25 cellular contexts compared by ENCODE assay signal in the genomic region with DNA sequence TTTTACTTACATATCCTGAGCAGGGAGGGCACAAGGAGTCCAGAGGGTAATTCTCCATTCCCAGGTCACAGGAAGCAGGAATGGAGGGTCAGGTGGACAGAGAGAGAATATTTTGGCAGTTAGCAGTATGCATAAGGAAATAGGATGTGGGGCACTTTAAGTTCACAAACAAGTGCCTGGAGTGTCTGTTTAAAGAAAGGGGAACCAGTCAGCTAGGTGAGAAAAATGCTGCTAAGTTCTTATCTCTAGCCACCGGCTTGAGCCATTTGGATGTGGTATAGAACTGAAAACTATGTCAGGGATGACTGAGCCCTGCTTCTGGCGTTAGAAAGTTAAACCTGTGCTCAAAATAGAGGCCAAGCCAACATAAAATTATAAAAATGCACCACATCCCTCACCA.
A peak's percentile ranks its signal among the peaks of the same experiment; 100 is the strongest.
DNase-seq lines count a peak whose midpoint lies in the region; ATAC-seq, FAIRE-seq and TF ChIP-seq lines count a peak whose summit lies in the region.
"Had no signal": no experiment of that assay in that cellular context is flagged by ENCODE, and none has a peak within 500 bp of the region (broad histone marks: within the 10 kb centered on the region; RNA-seq: fewer than 3 reads in every experiment).

No MANE protein-coding gene starts in this region.

- 3% methylated on average over 2 of the region's 2 CpGs for WGBS in GM12878 (ENCODE audit: insufficient coverage, insufficient replicate concordance, low lambda C conversion rate, missing lambda C conversion rate)

- no peaks in the 10 kb centered on the region for H3K27me3 Mint-ChIP-seq in naive thymus-derived CD4-positive, alpha-beta T cell
- H3K27me3 Mint-ChIP-seq: activated CD4-positive, alpha-beta memory T cell treated with anti-CD3 and anti-CD28 coated beads, Interleukin-2, amount 10 ng/mL, durations not matched to agents 7 days and 5 days; IgD-negative memory B cell had no signal

- H3K4me3 Mint-ChIP-seq in naive thymus-derived CD4-positive, alpha-beta T cell, result no peak overlapping the region
- H3K4me3 Mint-ChIP-seq: activated CD4-positive, alpha-beta memory T cell treated with anti-CD3 and anti-CD28 coated beads, Interleukin-2, amount 10 ng/mL, durations not matched to agents 7 days and 5 days; CD14-positive monocyte; IgD-negative memory B cell had no signal

- H3K4me1 ChIP-seq in GM12878 (ENCODE audit: control insufficient read depth, insufficient read depth, low read length), result no peaks in the 10 kb centered on the region
- no peaks in the 10 kb centered on the region for H3K4me1 ChIP-seq in naive thymus-derived CD4-positive, alpha-beta T cell (ENCODE audit: control insufficient read depth in 2 of 2, insufficient read depth in 2 of 2, low read length in 2 of 2)
- H3K4me1 ChIP-seq: prostate gland, vagina had no signal

- no peak for FAIRE-seq in GM12878 (lab: Jason Lieb, UNC)
- FAIRE-seq: RCC 7860 had no signal

- H3K79me2 ChIP-seq in GM12878 (ENCODE audit: control insufficient read depth, insufficient read depth, low read length), result no peaks in the 10 kb centered on the region
- H3K79me2 ChIP-seq: hepatocyte had no signal

- in situ Hi-C loops in KBM-7 (cut with MboI; ENCODE audit: low pct_unique_long_range_greater_than_20kb, low sequenced_read_pairs) (no loop called here), GM12878 (cut with MboI) (no loop called here)

- TF ChIP-seq POLR2A in GM12878 (IDR thresholded peaks at IDR 0.05; ENCODE audit: low read depth, low read length), result no peak

- DNase-seq in KBM-7 (peak; percentile 96), NOMO-1 (lab: John Stamatoyannopoulos, UW; ENCODE audit: unreplicated experiment in 2 of 2) (peak; percentile 47 to 71), GM12878 (ENCODE audit: low read depth, low spot score) (no peak), NCI-H1092 treated with DMSO at 0.1 percent for 48 hours (lab: John Stamatoyannopoulos, UW) (no peak), mucosa of gallbladder (ENCODE audit: low spot score) (no peak)
- no peak for DNase-seq in naive thymus-derived CD4-positive, alpha-beta T cell
- no peak for DNase-seq in activated naive CD4-positive, alpha-beta T cell treated with Interleukin-2 at 50 U/mL for 16 hours
- DNase-seq: activated CD4-positive, alpha-beta memory T cell treated with anti-CD3 and anti-CD28 coated beads, Interleukin-2, amount 10 ng/mL, durations not matched to agents 7 days and 5 days; activated effector memory CD4-positive, alpha-beta T cell treated with anti-CD3 and anti-CD28 coated beads, Interleukin-2, amount 50 U/mL, for 16 hours; DMS 273 treated with DMSO at 0.1 percent for 48 hours; HCEC 1CT; NCI-H1930; NCI-H446; stimulated activated CD4-positive, alpha-beta T cell treated with anti-CD3 and anti-CD28 coated beads, Interleukin-1b, Interleukin-23, amount 100 ng/mL, for 48 hours; T-helper 9 cell had no signal

- SMC1A ChIA-PET in GM12878 (lab: Charles Lee; ENCODE audit: uncharacterized antibody, unreplicated experiment), result interaction anchor here (1.1 kb wide), 1 partner anchor 119 kb away, joined by 3 read pairs; no protein-coding TSS in a partner anchor

- intact Hi-C loops in GM12878 (cut with micrococcal nuclease; ENCODE audit: unreplicated experiment), result no loop called here
- intact Hi-C loops in naive thymus-derived CD4-positive, alpha-beta T cell (cut with micrococcal nuclease), result no loop called here

- no peak overlapping the region for H3K9ac ChIP-seq in GM12878 (ENCODE audit: control insufficient read depth, insufficient read depth, low read length)

- H3K36me3 Mint-ChIP-seq in naive thymus-derived CD4-positive, alpha-beta T cell, result peaks cover 0 to 3% (median 0%) of the 10 kb centered on the region in 5 donors
- H3K36me3 Mint-ChIP-seq: CD14-positive monocyte, IgD-negative memory B cell, immature natural killer cell had no signal

- BruUV-seq in GM12878 (replicated peaks; lab: Mats Ljungman, UMichigan), result no TSS peak

- CTCF ChIA-PET in GM12878 (lab: Yijun Ruan, JAX), result no interaction called here
- CTCF ChIA-PET in naive thymus-derived CD4-positive, alpha-beta T cell (lab: Charles Lee), result no interaction called here

- no peaks in the 10 kb centered on the region for H3K9me3 ChIP-seq in GM12878 (replicated peaks; ENCODE audit: control insufficient read depth, insufficient read depth, low read length)
- H3K9me3 ChIP-seq in naive thymus-derived CD4-positive, alpha-beta T cell (ENCODE audit: control insufficient read depth in 2 of 3, low read length in 3 of 3), result no peaks in the 10 kb centered on the region
- H3K9me3 ChIP-seq: prostate gland, vagina had no signal

- POLR2A ChIA-PET in GM12878 (lab: Charles Lee), result no interaction called here
- POLR2A ChIA-PET in naive thymus-derived CD4-positive, alpha-beta T cell (lab: Charles Lee), result no interaction called here

- H3K27me3 ChIP-seq in GM12878 (replicated peaks in 1 of 2; ENCODE audit: control insufficient read depth in 2 of 2, insufficient read depth in 2 of 2, low read length in 1 of 2), result no peaks in the 10 kb centered on the region
- no peaks in the 10 kb centered on the region for H3K27me3 ChIP-seq in naive thymus-derived CD4-positive, alpha-beta T cell (ENCODE audit: control insufficient read depth in 2 of 2, insufficient read depth in 2 of 2, low read length in 2 of 2)
- H3K27me3 ChIP-seq: hepatocyte, vagina had no signal

- RAD21 ChIA-PET in GM12878 (lab: Charles Lee; ENCODE audit: unreplicated experiment), result interaction anchor here (1.6 kb wide), 1 partner anchor 10 kb away, joined by 4 read pairs; no protein-coding TSS in a partner anchor

- no peaks in the 10 kb centered on the region for H3K36me3 ChIP-seq in GM12878 (ENCODE audit: control insufficient read depth in 2 of 2, insufficient read depth in 2 of 2, low read length in 1 of 2)
- H3K36me3 ChIP-seq in naive thymus-derived CD4-positive, alpha-beta T cell (ENCODE audit: control insufficient read depth in 2 of 3, insufficient read depth in 3 of 3, low read length in 3 of 3), result no peaks in the 10 kb centered on the region
- H3K36me3 ChIP-seq: prostate gland, vagina had no signal

- no peak overlapping the region for H2AFZ ChIP-seq in GM12878 (ENCODE audit: control insufficient read depth, low read depth, low read length)
- H2AFZ ChIP-seq: hepatocyte had no signal

- H3K27ac Mint-ChIP-seq in naive thymus-derived CD4-positive, alpha-beta T cell, result no peak overlapping the region
- H3K27ac Mint-ChIP-seq: activated CD4-positive, alpha-beta memory T cell treated with anti-CD3 and anti-CD28 coated beads, Interleukin-2, amount 10 ng/mL, durations not matched to agents 7 days and 5 days; CD14-positive monocyte; IgD-negative memory B cell had no signal

- H3K9me3 Mint-ChIP-seq in naive thymus-derived CD4-positive, alpha-beta T cell, result peaks cover 0 to 10% (median 2%) of the 10 kb centered on the region in 11 donors

- TF ChIP-seq EP300 in GM12878 (IDR thresholded peaks at IDR 0.05; ENCODE audit: borderline replicate concordance in 1 of 2, control insufficient read depth in 1 of 2, low read depth in 2 of 2, low read length in 2 of 2), result no peak

- H3K4me2 ChIP-seq in GM12878 (ENCODE audit: control insufficient read depth, insufficient read depth), result no peak overlapping the region
- H3K4me2 ChIP-seq: hepatocyte had no signal

- H3K27ac ChIP-seq in GM12878 (ENCODE audit: control insufficient read depth, insufficient read depth), result no peak overlapping the region
- H3K27ac ChIP-seq in naive thymus-derived CD4-positive, alpha-beta T cell (ENCODE audit: low read depth, low read length), result no peak overlapping the region
- H3K27ac ChIP-seq: epithelial cell of prostate, hepatocyte, prostate gland, SK-N-MC, vagina had no signal

- TF ChIP-seq CTCF in GM12878 (IDR thresholded peaks at IDR 0.05 in 2 of 3, conservative IDR thresholded peaks at IDR 0.05 in 1 of 3; ENCODE audit: control insufficient read depth in 2 of 3, extremely low read depth in 1 of 3, insufficient read depth in 1 of 3, low read depth in 3 of 3, low read length in 3 of 3), result no peak

- peaks cover 0 to 2% (median 0%) of the 10 kb centered on the region in 7 donors for H3K4me1 Mint-ChIP-seq in naive thymus-derived CD4-positive, alpha-beta T cell
- H3K4me1 Mint-ChIP-seq: activated CD4-positive, alpha-beta memory T cell treated with anti-CD3 and anti-CD28 coated beads, Interleukin-2, amount 10 ng/mL, durations not matched to agents 7 days and 5 days; IgD-negative memory B cell had no signal

- peak; percentile 37 for ATAC-seq in GM12878
- ATAC-seq in naive thymus-derived CD4-positive, alpha-beta T cell, result peak; percentile 51
- ATAC-seq: activated CD4-positive, CD25-positive, alpha-beta regulatory T cell treated with anti-CD3 and anti-CD28 coated beads, Interleukin-2, amount 50 U/mL, for 24 hours had no signal

- no peaks in the 10 kb centered on the region for H4K20me1 ChIP-seq in GM12878 (ENCODE audit: control insufficient read depth, insufficient read depth)

- TF ChIP-seq RAD21 in GM12878 (IDR thresholded peaks at IDR 0.05; ENCODE audit: insufficient read depth, low read depth, low read length), result no peak

- no peak overlapping the region for H3K4me3 ChIP-seq in GM12878
- H3K4me3 ChIP-seq in naive thymus-derived CD4-positive, alpha-beta T cell (ENCODE audit: low read length), result no peak overlapping the region
- H3K4me3 ChIP-seq: hepatocyte, prostate gland, SK-N-MC, vagina had no signal

TF ChIP-seq in GM12878, 131 proteins besides CTCF, POLR2A, EP300 and RAD21 (continues in another document):
- TF ChIP-seq ZZZ3 (IDR thresholded peaks at IDR 0.05; ENCODE audit: control insufficient read depth, insufficient read length, low read depth) (no peak), GABPA (IDR thresholded peaks at IDR 0.05; ENCODE audit: low read depth) (no peak), LARP7 (IDR thresholded peaks at IDR 0.05) (no peak)
- TF ChIP-seq, protein P1, sequence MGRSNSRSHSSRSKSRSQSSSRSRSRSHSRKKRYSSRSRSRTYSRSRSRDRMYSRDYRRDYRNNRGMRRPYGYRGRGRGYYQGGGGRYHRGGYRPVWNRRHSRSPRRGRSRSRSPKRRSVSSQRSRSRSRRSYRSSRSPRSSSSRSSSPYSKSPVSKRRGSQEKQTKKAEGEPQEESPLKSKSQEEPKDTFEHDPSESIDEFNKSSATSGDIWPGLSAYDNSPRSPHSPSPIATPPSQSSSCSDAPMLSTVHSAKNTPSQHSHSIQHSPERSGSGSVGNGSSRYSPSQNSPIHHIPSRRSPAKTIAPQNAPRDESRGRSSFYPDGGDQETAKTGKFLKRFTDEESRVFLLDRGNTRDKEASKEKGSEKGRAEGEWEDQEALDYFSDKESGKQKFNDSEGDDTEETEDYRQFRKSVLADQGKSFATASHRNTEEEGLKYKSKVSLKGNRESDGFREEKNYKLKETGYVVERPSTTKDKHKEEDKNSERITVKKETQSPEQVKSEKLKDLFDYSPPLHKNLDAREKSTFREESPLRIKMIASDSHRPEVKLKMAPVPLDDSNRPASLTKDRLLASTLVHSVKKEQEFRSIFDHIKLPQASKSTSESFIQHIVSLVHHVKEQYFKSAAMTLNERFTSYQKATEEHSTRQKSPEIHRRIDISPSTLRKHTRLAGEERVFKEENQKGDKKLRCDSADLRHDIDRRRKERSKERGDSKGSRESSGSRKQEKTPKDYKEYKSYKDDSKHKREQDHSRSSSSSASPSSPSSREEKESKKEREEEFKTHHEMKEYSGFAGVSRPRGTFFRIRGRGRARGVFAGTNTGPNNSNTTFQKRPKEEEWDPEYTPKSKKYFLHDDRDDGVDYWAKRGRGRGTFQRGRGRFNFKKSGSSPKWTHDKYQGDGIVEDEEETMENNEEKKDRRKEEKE (IDR thresholded peaks at IDR 0.05), result no peak

Comparison
In these comparisons a context has a peak if more than half of its experiments do, and no peak if none do; other contexts are left out.
1. DNase-seq: peak in KBM-7 (single experiment) and NOMO-1 (2 of 2); none in GM12878 (single experiment), naive thymus-derived CD4-positive, alpha-beta T cell (0 of 9), NCI-H1092 treated with DMSO at 0.1 percent for 48 hours (single experiment), mucosa of gallbladder (single experiment) and activated naive CD4-positive, alpha-beta T cell treated with Interleukin-2 at 50 U/mL for 16 hours (single experiment).